ENCODE assay signal across 2 cellular contexts in the genomic region with DNA sequence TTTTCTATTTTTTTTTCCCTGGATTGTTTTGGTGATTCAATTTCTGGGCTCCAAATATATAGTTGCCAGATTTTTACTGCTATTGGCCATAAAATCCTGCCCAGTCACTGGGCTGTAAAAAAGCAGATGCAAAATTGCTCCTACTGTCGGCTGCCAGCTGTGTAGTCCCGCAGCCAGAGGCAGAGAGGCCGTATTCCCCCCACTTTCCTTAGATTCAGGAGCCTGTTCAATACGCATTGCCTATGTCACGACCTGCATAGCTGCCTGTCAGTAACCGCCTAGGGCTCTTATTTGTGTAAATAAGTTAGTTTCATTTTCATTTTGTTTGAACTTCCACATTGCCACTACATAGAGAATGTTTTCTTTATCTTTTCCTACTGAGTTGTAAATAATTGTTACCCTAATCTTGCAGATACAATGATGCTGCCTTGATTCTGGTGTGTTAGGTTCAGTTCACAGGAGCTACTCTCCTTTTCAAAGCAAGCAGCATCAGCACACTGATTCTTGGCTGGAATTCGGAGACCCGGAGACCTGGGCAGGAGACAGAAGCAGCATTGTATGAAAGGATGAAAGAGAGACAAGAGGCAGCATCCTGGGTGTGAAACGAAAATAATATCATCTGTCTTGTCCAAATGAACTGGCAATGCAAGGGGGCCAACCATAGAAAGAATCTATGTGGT.
A peak's percentile ranks its signal among the peaks of the same experiment; 100 is the strongest.
TF ChIP-seq lines count a peak whose summit lies in the region.

No MANE protein-coding gene starts in this region.

TF ChIP-seq in GM23338, 12 proteins besides CTCF, POLR2A, EP300 and RAD21 (continued from another document):
- TF ChIP-seq JUNB (IDR thresholded peaks at IDR 0.05; ENCODE audit: unreplicated experiment) (no peak), POLR2AphosphoS5 (IDR thresholded peaks at IDR 0.05; ENCODE audit: low read depth) (no peak), NANOG (IDR thresholded peaks at IDR 0.05; ENCODE audit: borderline replicate concordance) (no peak), EZH2 (IDR thresholded peaks at IDR 0.05; ENCODE audit: low read depth, unreplicated experiment) (no peak), ZNF331 (CRISPR knock-in tag; IDR thresholded peaks at IDR 0.05; ENCODE audit: low read depth) (no peak)
- TF ChIP-seq, protein P1, sequence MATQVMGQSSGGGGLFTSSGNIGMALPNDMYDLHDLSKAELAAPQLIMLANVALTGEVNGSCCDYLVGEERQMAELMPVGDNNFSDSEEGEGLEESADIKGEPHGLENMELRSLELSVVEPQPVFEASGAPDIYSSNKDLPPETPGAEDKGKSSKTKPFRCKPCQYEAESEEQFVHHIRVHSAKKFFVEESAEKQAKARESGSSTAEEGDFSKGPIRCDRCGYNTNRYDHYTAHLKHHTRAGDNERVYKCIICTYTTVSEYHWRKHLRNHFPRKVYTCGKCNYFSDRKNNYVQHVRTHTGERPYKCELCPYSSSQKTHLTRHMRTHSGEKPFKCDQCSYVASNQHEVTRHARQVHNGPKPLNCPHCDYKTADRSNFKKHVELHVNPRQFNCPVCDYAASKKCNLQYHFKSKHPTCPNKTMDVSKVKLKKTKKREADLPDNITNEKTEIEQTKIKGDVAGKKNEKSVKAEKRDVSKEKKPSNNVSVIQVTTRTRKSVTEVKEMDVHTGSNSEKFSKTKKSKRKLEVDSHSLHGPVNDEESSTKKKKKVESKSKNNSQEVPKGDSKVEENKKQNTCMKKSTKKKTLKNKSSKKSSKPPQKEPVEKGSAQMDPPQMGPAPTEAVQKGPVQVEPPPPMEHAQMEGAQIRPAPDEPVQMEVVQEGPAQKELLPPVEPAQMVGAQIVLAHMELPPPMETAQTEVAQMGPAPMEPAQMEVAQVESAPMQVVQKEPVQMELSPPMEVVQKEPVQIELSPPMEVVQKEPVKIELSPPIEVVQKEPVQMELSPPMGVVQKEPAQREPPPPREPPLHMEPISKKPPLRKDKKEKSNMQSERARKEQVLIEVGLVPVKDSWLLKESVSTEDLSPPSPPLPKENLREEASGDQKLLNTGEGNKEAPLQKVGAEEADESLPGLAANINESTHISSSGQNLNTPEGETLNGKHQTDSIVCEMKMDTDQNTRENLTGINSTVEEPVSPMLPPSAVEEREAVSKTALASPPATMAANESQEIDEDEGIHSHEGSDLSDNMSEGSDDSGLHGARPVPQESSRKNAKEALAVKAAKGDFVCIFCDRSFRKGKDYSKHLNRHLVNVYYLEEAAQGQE (IDR thresholded peaks at IDR 0.05; ENCODE audit: unreplicated experiment): no peak
- TF ChIP-seq, protein P2, sequence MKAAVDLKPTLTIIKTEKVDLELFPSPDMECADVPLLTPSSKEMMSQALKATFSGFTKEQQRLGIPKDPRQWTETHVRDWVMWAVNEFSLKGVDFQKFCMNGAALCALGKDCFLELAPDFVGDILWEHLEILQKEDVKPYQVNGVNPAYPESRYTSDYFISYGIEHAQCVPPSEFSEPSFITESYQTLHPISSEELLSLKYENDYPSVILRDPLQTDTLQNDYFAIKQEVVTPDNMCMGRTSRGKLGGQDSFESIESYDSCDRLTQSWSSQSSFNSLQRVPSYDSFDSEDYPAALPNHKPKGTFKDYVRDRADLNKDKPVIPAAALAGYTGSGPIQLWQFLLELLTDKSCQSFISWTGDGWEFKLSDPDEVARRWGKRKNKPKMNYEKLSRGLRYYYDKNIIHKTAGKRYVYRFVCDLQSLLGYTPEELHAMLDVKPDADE (IDR thresholded peaks at IDR 0.05): no peak
- TF ChIP-seq, protein P3, sequence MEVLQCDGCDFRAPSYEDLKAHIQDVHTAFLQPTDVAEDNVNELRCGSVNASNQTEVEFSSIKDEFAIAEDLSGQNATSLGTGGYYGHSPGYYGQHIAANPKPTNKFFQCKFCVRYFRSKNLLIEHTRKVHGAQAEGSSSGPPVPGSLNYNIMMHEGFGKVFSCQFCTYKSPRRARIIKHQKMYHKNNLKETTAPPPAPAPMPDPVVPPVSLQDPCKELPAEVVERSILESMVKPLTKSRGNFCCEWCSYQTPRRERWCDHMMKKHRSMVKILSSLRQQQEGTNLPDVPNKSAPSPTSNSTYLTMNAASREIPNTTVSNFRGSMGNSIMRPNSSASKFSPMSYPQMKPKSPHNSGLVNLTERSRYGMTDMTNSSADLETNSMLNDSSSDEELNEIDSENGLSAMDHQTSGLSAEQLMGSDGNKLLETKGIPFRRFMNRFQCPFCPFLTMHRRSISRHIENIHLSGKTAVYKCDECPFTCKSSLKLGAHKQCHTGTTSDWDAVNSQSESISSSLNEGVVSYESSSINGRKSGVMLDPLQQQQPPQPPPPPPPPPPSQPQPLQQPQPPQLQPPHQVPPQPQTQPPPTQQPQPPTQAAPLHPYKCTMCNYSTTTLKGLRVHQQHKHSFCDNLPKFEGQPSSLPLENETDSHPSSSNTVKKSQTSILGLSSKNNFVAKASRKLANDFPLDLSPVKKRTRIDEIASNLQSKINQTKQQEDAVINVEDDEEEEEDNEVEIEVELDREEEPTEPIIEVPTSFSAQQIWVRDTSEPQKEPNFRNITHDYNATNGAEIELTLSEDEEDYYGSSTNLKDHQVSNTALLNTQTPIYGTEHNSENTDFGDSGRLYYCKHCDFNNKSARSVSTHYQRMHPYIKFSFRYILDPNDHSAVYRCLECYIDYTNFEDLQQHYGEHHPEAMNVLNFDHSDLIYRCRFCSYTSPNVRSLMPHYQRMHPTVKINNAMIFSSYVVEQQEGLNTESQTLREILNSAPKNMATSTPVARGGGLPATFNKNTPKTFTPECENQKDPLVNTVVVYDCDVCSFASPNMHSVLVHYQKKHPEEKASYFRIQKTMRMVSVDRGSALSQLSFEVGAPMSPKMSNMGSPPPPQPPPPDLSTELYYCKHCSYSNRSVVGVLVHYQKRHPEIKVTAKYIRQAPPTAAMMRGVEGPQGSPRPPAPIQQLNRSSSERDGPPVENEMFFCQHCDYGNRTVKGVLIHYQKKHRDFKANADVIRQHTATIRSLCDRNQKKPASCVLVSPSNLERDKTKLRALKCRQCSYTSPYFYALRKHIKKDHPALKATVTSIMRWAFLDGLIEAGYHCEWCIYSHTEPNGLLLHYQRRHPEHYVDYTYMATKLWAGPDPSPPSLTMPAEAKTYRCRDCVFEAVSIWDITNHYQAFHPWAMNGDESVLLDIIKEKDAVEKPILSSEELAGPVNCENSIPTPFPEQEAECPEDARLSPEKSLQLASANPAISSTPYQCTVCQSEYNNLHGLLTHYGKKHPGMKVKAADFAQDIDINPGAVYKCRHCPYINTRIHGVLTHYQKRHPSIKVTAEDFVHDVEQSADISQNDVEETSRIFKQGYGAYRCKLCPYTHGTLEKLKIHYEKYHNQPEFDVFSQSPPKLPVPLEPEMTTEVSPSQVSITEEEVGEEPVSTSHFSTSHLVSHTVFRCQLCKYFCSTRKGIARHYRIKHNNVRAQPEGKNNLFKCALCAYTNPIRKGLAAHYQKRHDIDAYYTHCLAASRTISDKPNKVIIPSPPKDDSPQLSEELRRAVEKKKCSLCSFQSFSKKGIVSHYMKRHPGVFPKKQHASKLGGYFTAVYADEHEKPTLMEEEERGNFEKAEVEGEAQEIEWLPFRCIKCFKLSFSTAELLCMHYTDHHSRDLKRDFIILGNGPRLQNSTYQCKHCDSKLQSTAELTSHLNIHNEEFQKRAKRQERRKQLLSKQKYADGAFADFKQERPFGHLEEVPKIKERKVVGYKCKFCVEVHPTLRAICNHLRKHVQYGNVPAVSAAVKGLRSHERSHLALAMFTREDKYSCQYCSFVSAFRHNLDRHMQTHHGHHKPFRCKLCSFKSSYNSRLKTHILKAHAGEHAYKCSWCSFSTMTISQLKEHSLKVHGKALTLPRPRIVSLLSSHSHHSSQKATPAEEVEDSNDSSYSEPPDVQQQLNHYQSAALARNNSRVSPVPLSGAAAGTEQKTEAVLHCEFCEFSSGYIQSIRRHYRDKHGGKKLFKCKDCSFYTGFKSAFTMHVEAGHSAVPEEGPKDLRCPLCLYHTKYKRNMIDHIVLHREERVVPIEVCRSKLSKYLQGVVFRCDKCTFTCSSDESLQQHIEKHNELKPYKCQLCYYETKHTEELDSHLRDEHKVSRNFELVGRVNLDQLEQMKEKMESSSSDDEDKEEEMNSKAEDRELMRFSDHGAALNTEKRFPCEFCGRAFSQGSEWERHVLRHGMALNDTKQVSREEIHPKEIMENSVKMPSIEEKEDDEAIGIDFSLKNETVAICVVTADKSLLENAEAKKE (CRISPR knock-in tag; IDR thresholded peaks at IDR 0.05): no peak

TF ChIP-seq in HepG2, 621 proteins besides CTCF, POLR2A, EP300 and RAD21:
- TF ChIP-seq, protein P4, sequence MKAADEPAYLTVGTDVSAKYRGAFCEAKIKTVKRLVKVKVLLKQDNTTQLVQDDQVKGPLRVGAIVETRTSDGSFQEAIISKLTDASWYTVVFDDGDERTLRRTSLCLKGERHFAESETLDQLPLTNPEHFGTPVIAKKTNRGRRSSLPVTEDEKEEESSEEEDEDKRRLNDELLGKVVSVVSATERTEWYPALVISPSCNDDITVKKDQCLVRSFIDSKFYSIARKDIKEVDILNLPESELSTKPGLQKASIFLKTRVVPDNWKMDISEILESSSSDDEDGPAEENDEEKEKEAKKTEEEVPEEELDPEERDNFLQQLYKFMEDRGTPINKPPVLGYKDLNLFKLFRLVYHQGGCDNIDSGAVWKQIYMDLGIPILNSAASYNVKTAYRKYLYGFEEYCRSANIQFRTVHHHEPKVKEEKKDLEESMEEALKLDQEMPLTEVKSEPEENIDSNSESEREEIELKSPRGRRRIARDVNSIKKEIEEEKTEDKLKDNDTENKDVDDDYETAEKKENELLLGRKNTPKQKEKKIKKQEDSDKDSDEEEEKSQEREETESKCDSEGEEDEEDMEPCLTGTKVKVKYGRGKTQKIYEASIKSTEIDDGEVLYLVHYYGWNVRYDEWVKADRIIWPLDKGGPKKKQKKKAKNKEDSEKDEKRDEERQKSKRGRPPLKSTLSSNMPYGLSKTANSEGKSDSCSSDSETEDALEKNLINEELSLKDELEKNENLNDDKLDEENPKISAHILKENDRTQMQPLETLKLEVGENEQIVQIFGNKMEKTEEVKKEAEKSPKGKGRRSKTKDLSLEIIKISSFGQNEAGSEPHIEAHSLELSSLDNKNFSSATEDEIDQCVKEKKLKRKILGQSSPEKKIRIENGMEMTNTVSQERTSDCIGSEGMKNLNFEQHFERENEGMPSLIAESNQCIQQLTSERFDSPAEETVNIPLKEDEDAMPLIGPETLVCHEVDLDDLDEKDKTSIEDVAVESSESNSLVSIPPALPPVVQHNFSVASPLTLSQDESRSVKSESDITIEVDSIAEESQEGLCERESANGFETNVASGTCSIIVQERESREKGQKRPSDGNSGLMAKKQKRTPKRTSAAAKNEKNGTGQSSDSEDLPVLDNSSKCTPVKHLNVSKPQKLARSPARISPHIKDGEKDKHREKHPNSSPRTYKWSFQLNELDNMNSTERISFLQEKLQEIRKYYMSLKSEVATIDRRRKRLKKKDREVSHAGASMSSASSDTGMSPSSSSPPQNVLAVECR (CRISPR knock-in tag; IDR thresholded peaks at IDR 0.05; ENCODE audit: borderline replicate concordance): no peak
- TF ChIP-seq ZNF343 (CRISPR knock-in tag; IDR thresholded peaks at IDR 0.05) (no peak), ZBTB7A (CRISPR knock-in tag; IDR thresholded peaks at IDR 0.05) (0 out of 2 replicates have a peak, but pooled peaks have one; percentile 41), PTBP1 (IDR thresholded peaks at IDR 0.05; ENCODE audit: low read depth, low read length, poor library complexity, severe bottlenecking) (no peak), ZNF883 (CRISPR knock-in tag; IDR thresholded peaks at IDR 0.05; ENCODE audit: not compliant biosample characterization) (no peak), KMT2A (CRISPR knock-in tag; IDR thresholded peaks at IDR 0.05) (no peak)
- TF ChIP-seq, protein P5, sequence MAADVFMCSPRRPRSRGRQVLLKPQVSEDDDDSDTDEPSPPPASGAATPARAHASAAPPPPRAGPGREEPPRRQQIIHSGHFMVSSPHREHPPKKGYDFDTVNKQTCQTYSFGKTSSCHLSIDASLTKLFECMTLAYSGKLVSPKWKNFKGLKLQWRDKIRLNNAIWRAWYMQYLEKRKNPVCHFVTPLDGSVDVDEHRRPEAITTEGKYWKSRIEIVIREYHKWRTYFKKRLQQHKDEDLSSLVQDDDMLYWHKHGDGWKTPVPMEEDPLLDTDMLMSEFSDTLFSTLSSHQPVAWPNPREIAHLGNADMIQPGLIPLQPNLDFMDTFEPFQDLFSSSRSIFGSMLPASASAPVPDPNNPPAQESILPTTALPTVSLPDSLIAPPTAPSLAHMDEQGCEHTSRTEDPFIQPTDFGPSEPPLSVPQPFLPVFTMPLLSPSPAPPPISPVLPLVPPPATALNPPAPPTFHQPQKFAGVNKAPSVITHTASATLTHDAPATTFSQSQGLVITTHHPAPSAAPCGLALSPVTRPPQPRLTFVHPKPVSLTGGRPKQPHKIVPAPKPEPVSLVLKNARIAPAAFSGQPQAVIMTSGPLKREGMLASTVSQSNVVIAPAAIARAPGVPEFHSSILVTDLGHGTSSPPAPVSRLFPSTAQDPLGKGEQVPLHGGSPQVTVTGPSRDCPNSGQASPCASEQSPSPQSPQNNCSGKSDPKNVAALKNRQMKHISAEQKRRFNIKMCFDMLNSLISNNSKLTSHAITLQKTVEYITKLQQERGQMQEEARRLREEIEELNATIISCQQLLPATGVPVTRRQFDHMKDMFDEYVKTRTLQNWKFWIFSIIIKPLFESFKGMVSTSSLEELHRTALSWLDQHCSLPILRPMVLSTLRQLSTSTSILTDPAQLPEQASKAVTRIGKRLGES (CRISPR knock-in tag; IDR thresholded peaks at IDR 0.05; ENCODE audit: borderline replicate concordance): no peak
